27 cellular contexts compared by ENCODE assay signal in genomic region chr6:131212928-131213327, GRCh38.
"Had no signal": no experiment of that assay in that cellular context is flagged by ENCODE, and none has a peak within 500 bp of the region (broad histone marks: within the 10 kb centered on the region; RNA-seq: fewer than 3 reads in every experiment).

No MANE protein-coding gene starts in this region.

- H3K79me2 ChIP-seq: hepatocyte had no signal

- ATAC-seq: activated CD4-positive, alpha-beta T cell treated with anti-CD3 and anti-CD28 coated beads for 36 hours; sciatic nerve; stimulated activated memory B cell treated with anti-CD40 and anti-IgM and Interleukin-4, amounts not matched to agents 10 μg/mL and 1 μg/mL and 100 μg/mL, for 72 hours had no signal

- H3K27ac Mint-ChIP-seq: activated B cell treated with CpG ODN at 0.5 μM for 24 hours; activated CD4-positive, alpha-beta T cell treated with anti-CD3 and anti-CD28 coated beads for 36 hours; activated T-cell treated with anti-CD3 and anti-CD28 coated beads, Interleukin-2, amount 50 U/mL, for 24 hours; stimulated activated memory B cell treated with anti-CD40 and anti-IgM and Interleukin-4, amounts not matched to agents 10 μg/mL and 1 μg/mL and 100 μg/mL, for 72 hours had no signal

- H3K27me3 Mint-ChIP-seq: activated B cell treated with CpG ODN at 0.5 μM for 24 hours; activated CD4-positive, alpha-beta T cell treated with anti-CD3 and anti-CD28 coated beads for 36 hours; activated T-cell treated with anti-CD3 and anti-CD28 coated beads, Interleukin-2, amount 50 U/mL, for 24 hours; stimulated activated memory B cell treated with anti-CD40 and anti-IgM and Interleukin-4, amounts not matched to agents 10 μg/mL and 1 μg/mL and 100 μg/mL, for 72 hours had no signal

- H3K9me3 Mint-ChIP-seq: activated B cell treated with CpG ODN at 0.5 μM for 24 hours; activated T-cell treated with anti-CD3 and anti-CD28 coated beads, Interleukin-2, amount 50 U/mL, for 24 hours; stimulated activated memory B cell treated with anti-CD40 and anti-IgM and Interleukin-4, amounts not matched to agents 10 μg/mL and 1 μg/mL and 100 μg/mL, for 72 hours had no signal

- H3K4me3 ChIP-seq: ascending aorta, hepatocyte, smooth muscle cell, stomach, suprapubic skin, tibial nerve had no signal

- H3K4me1 ChIP-seq: ascending aorta, suprapubic skin had no signal

- H3K4me2 ChIP-seq: hepatocyte, smooth muscle cell had no signal

- H3K36me3 Mint-ChIP-seq: stimulated activated memory B cell treated with anti-CD40 and anti-IgM and Interleukin-4, amounts not matched to agents 10 μg/mL and 1 μg/mL and 100 μg/mL, for 72 hours had no signal

- H3K36me3 ChIP-seq: brain microvascular endothelial cell, stomach, suprapubic skin had no signal

- H3K27ac ChIP-seq: ascending aorta, brain microvascular endothelial cell, hepatocyte, suprapubic skin had no signal

- H3K9me3 ChIP-seq: ascending aorta, stomach, suprapubic skin, tibial nerve had no signal

- H2AFZ ChIP-seq: hepatocyte had no signal

- H3K27me3 ChIP-seq: ascending aorta, brain microvascular endothelial cell, hepatocyte, stomach, suprapubic skin, tibial nerve had no signal

- H3K4me3 Mint-ChIP-seq: activated B cell treated with CpG ODN at 0.5 μM for 24 hours; activated CD4-positive, alpha-beta T cell treated with anti-CD3 and anti-CD28 coated beads for 36 hours; activated T-cell treated with anti-CD3 and anti-CD28 coated beads, Interleukin-2, amount 50 U/mL, for 24 hours; neural crest cell; stimulated activated memory B cell treated with anti-CD40 and anti-IgM and Interleukin-4, amounts not matched to agents 10 μg/mL and 1 μg/mL and 100 μg/mL, for 72 hours had no signal

- DNase-seq: activated B cell treated with CpG ODN at 0.5 μM for 24 hours; activated CD4-positive, alpha-beta T cell treated with anti-CD3 and anti-CD28 coated beads for 36 hours; activated CD4-positive, alpha-beta T cell treated with anti-CD3 and anti-CD28 coated beads, Interleukin-2, amount 50 U/mL, for 4 hours; activated CD8-positive, alpha-beta memory T cell treated with anti-CD3 and anti-CD28 coated beads for 24 hours; activated CD8-positive, alpha-beta memory T cell treated with anti-CD3 and anti-CD28 coated beads, Interleukin-2, amount 50 U/mL, for 4 hours; activated naive CD4-positive, alpha-beta T cell treated with Interleukin-2 at 50 U/mL for 16 hours; activated T-cell treated with anti-CD3 and anti-CD28 coated beads, Interleukin-2, amount 50 U/mL, for 24 hours; caudate nucleus; effector CD8-positive, alpha-beta T cell; erythroblast; glutamatergic neuron; left ventricle myocardium superior; mammary epithelial cell; midbrain; posterior cingulate gyrus; stimulated activated CD4-positive, alpha-beta T cell treated with anti-CD3 and anti-CD28 coated beads, Interleukin-15, amount 100 ng/mL, for 24 hours; stomach; T1000 had no signal

- H3K4me1 Mint-ChIP-seq: neural crest cell had no signal
